Comparison of ENCODE assay signal across 23 cellular contexts in genomic region chr3:33092496-33093254, GRCh38. TPM values are rescaled to one million over a fixed set of nuclear protein-coding genes. Genes with fewer than 3 reads are reported as not detected.
DNase-seq lines count a peak whose midpoint lies in the region; ATAC-seq and TF ChIP-seq lines count a peak whose summit lies in the region.
"Had no signal": no experiment of that assay in that cellular context is flagged by ENCODE, and none has a peak within 500 bp of the region (broad histone marks: within the 10 kb centered on the region; RNA-seq: fewer than 3 reads in every experiment).

No MANE protein-coding gene starts in this region.

- H3K9me3 ChIP-seq in right cardiac atrium (ENCODE audit: control insufficient read depth, low read length) (no peaks in the 10 kb centered on the region), gastrocnemius medialis (no peaks in the 10 kb centered on the region)
- H3K9me3 ChIP-seq: ascending aorta, testis, uterus had no signal

- no peaks in the 10 kb centered on the region for H3K9me3 Mint-ChIP-seq in endothelial cell (ENCODE audit: unreplicated experiment)
- H3K9me3 Mint-ChIP-seq: activated naive CD4-positive, alpha-beta T cell treated with anti-CD3 and anti-CD28 coated beads, Interleukin-2, amount 50 U/mL, for 24 hours had no signal

- peaks cover 22% of the 10 kb centered on the region for H3K4me1 Mint-ChIP-seq in endothelial cell (ENCODE audit: unreplicated experiment)

- peaks cover 22% of the 10 kb centered on the region for H3K36me3 Mint-ChIP-seq in endothelial cell (ENCODE audit: low read depth, unreplicated experiment)

- no peaks in the 10 kb centered on the region for H3K27me3 ChIP-seq in right cardiac atrium (ENCODE audit: control insufficient read depth, insufficient read depth)
- no peaks in the 10 kb centered on the region for H3K27me3 ChIP-seq in gastrocnemius medialis
- H3K27me3 ChIP-seq: ascending aorta, BLaER1, dorsolateral prefrontal cortex, testis, uterus had no signal

- no peak overlapping the region for H3K27ac ChIP-seq in right cardiac atrium (ENCODE audit: low read length)
- H3K27ac ChIP-seq in RWPE1: peak overlapping the region; percentile 12; the same call in 1 of the 2 replicates
- peak overlapping the region; percentile 23 to 98 (median 36) for H3K27ac ChIP-seq in gastrocnemius medialis
- H3K27ac ChIP-seq: ascending aorta, BLaER1, dorsolateral prefrontal cortex, HL-60, testis, uterus had no signal

- 81% methylated on average over 9 of the region's 9 CpGs for WGBS in right cardiac atrium

- ATAC-seq in Right ventricle myocardium inferior (peak; percentile 32), right cardiac atrium (no peak), gastrocnemius medialis (peak; percentile 22 to 59)
- ATAC-seq: left lobe of liver had no signal

- peaks cover 3% of the 10 kb centered on the region for H3K27me3 Mint-ChIP-seq in endothelial cell (ENCODE audit: unreplicated experiment)
- H3K27me3 Mint-ChIP-seq: activated naive CD4-positive, alpha-beta T cell treated with anti-CD3 and anti-CD28 coated beads, Interleukin-2, amount 50 U/mL, for 24 hours had no signal

- CTCF ChIA-PET in RWPE1 (lab: Yijun Ruan, JAX): no interaction called here

- in situ Hi-C loops in gastrocnemius medialis (cut with MboI; ENCODE audit: low sequenced_read_pairs in 4 of 4): no loop called here
- in situ Hi-C loops in ACHN (cut with HindIII; ENCODE audit: low pct_ligation_motif_present, low pct_unique_long_range_greater_than_20kb, low sequenced_read_pairs): no loop called here

- intact Hi-C loops in Right ventricle myocardium inferior (cut with DNase I) (no loop called here), right cardiac atrium (cut with DNase I) (no loop called here), gastrocnemius medialis (cut with DNase I; ENCODE audit: low total_unique reads) (loop anchor here (10.0 kb wide), 1 partner anchor 562 kb away; no protein-coding TSS in a partner anchor)

- H3K4me1 ChIP-seq in right cardiac atrium (ENCODE audit: control insufficient read depth, insufficient read depth, low read length) (peaks cover 2% of the 10 kb centered on the region), gastrocnemius medialis (peaks cover 16 to 33% of the 10 kb centered on the region in 2 donors)
- H3K4me1 ChIP-seq: uterus had no signal

- peak overlapping the region; percentile 60 for H3K4me3 Mint-ChIP-seq in endothelial cell (ENCODE audit: unreplicated experiment)

- H3K27ac Mint-ChIP-seq in endothelial cell (ENCODE audit: unreplicated experiment): no peak overlapping the region

- TF ChIP-seq POLR2A in gastrocnemius medialis (IDR thresholded peaks at IDR 0.05): no peak

- DNase-seq in Right ventricle myocardium inferior (ENCODE audit: missing footprints) (no peak), right cardiac atrium (no peak), RWPE1 (ENCODE audit: low spot score) (no peak), endothelial cell (ENCODE audit: low spot score) (no peak), gastrocnemius medialis (peak; percentile 9 to 71), germinal center (ENCODE audit: low spot score) (no peak), ACHN (no peak), OCI-M1 (lab: John Stamatoyannopoulos, UW) (no peak)
- DNase-seq: activated CD4-positive, alpha-beta T cell treated with anti-CD3 and anti-CD28 coated beads for 1 hour; DMS 273 treated with DMSO at 0.1 percent for 48 hours; dorsolateral prefrontal cortex; NCI-H1694 treated with DMSO at 0.1 percent for 48 hours; NCI-H2171; NCI-H510A treated with DMSO at 0.1 percent for 48 hours; stimulated activated CD4-positive, alpha-beta T cell treated with anti-CD3 and anti-CD28 coated beads, Interleukin-2, amount 100 ng/mL, for 24 hours; testis; uterus had no signal

- no peaks in the 10 kb centered on the region for H3K36me3 ChIP-seq in gastrocnemius medialis
- H3K36me3 ChIP-seq: uterus had no signal

- TF ChIP-seq CTCF in RWPE1 (conservative IDR thresholded peaks at IDR 0.05; ENCODE audit: low read depth) (no peak), endothelial cell (IDR thresholded peaks at IDR 0.05; ENCODE audit: unreplicated experiment) (no peak), gastrocnemius medialis (IDR thresholded peaks at IDR 0.05 in 4 of 5, conservative IDR thresholded peaks at IDR 0.05 in 1 of 5) (no peak)

- no peak overlapping the region for H3K4me3 ChIP-seq in right cardiac atrium (ENCODE audit: low read length)
- H3K4me3 ChIP-seq in gastrocnemius medialis: no peak overlapping the region
- H3K4me3 ChIP-seq: ascending aorta, BLaER1, dorsolateral prefrontal cortex, smooth muscle cell, testis, uterus had no signal

- POLR2A ChIA-PET in RWPE1 (lab: Yijun Ruan, JAX; ENCODE audit: low non-redundant PET): no interaction called here

RNA-seq across cellular contexts. Expression of gene GLB1, which starts 4.3 kb away (rescaled TPM):
- total RNA-seq in Right ventricle myocardium inferior (19.6 TPM), right cardiac atrium (10 to 100 TPM; 25.3 to 33.2 (median 28.3) TPM), endothelial cell (ENCODE audit: unreplicated experiment) (84.6 TPM), gastrocnemius medialis (10 to 100 TPM; 11.4 to 38.0 (median 19.3) TPM)
- polyA plus RNA-seq in right cardiac atrium: 9.8 TPM

RNA-seq across cellular contexts. Expression of gene TMPPE, which starts 4.3 kb away (rescaled TPM):
- total RNA-seq in Right ventricle myocardium inferior (3.2 TPM), right cardiac atrium (1 to 10 TPM; 4.4 to 6.5 (median 5.1) TPM), endothelial cell (ENCODE audit: unreplicated experiment) (9.8 TPM), gastrocnemius medialis (1 to 10 TPM; 2.1 to 2.8 (median 2.6) TPM)
- 0.50 TPM for polyA plus RNA-seq in right cardiac atrium

RNA-seq across cellular contexts. Expression of gene CRTAP, which starts 21.1 kb away (rescaled TPM):
- total RNA-seq in Right ventricle myocardium inferior (93.4 TPM), right cardiac atrium (100 to 1,000 TPM; 133 to 180 (median 149) TPM), endothelial cell (ENCODE audit: unreplicated experiment) (341 TPM), gastrocnemius medialis (100 to 1,000 TPM in 1 of 4 donors, 10 to 100 TPM in 3; 75.2 to 107 (median 83.1) TPM)
- polyA plus RNA-seq in right cardiac atrium: 51.8 TPM

Comparison
In these comparisons a context has a peak if more than half of its experiments do, and no peak if none do; other contexts are left out.
1. ATAC-seq: peak in Right ventricle myocardium inferior (single experiment) and gastrocnemius medialis (2 of 2); none in right cardiac atrium (0 of 2).
2. DNase-seq: peak in gastrocnemius medialis (2 of 2); none in Right ventricle myocardium inferior (single experiment), right cardiac atrium (0 of 3), RWPE1 (single experiment), endothelial cell (single experiment), germinal center (single experiment), ACHN (single experiment) and OCI-M1 (single experiment).